8 cellular contexts compared by ENCODE assay signal in genomic region chrX:1452497-1453389, GRCh38. TPM values are rescaled to one million over a fixed set of nuclear protein-coding genes. Genes with fewer than 3 reads are reported as not detected.
DNase-seq lines count a peak whose midpoint lies in the region; ATAC-seq and TF ChIP-seq lines count a peak whose summit lies in the region.

Gene ASMTL, minus strand, starts transcription at chrX:1452909. Its CDS starts 69 bp downstream, at chrX:1452840.

- H3K27me3 ChIP-seq in liver (ENCODE audit: control insufficient read depth in 4 of 4, insufficient read depth in 4 of 4, low read length in 3 of 4): no peaks in the 10 kb centered on the region

- H3K36me3 ChIP-seq in liver (ENCODE audit: control insufficient read depth in 4 of 4, insufficient read depth in 3 of 4, low read depth in 1 of 4, low read length in 3 of 4): no peaks in the 10 kb centered on the region

- WGBS in liver: under 1% methylated on average over 76 of the region's 76 CpGs

- no peak for TF ChIP-seq RAD21 in liver (IDR thresholded peaks at IDR 0.05)

- DNase-seq in 8988T (peak; percentile 87), coronary artery (ENCODE audit: low spot score) (peak; percentile 100), NCI-H1048 (lab: John Stamatoyannopoulos, UW) (no peak)
- peak; percentile 100 for DNase-seq in stimulated activated CD4-positive, alpha-beta T cell treated with anti-CD3 and anti-CD28 coated beads, Interleukin-4, amount 100 ng/mL, for 48 hours (ENCODE audit: low read depth in 2 of 2)

- H3K4me3 ChIP-seq in coronary artery: peak within 1 kb of the TSS; percentile 96
- peak within 1 kb of the TSS; percentile 75 to 80 (median 79) for H3K4me3 ChIP-seq in liver (ENCODE audit: low read depth in 1 of 3, low read length in 3 of 3)

- H3K27ac ChIP-seq in coronary artery: peak within 1 kb of the TSS; percentile 87 to 97
- peak within 1 kb of the TSS; percentile 94 for H3K27ac ChIP-seq in liver (ENCODE audit: low read depth in 1 of 2, low read length in 2 of 2)

- ATAC-seq in GM19035 (IDR thresholded peaks at IDR 0.05; ENCODE audit: unreplicated experiment): peak; percentile 74
- ATAC-seq in HG03378 (IDR thresholded peaks at IDR 0.05; ENCODE audit: unreplicated experiment): peak; percentile 57
- ATAC-seq in activated CD4-positive, CD25-positive, alpha-beta regulatory T cell treated with anti-CD3 and anti-CD28 coated beads, Interleukin-2, amount 50 U/mL, for 24 hours: peak; percentile 74 to 78

- peak within 1 kb of the TSS; percentile 31 to 45 for H3K9ac ChIP-seq in liver (ENCODE audit: low read depth in 1 of 2, low read length in 2 of 2)

- peaks cover 0 to 17% (median 8%) of the 10 kb centered on the region in 4 donors for H3K4me1 ChIP-seq in liver (ENCODE audit: control insufficient read depth in 4 of 4, insufficient read depth in 4 of 4, low read length in 3 of 4)

- TF ChIP-seq CTCF in coronary artery (IDR thresholded peaks at IDR 0.05) (no peak), liver (IDR thresholded peaks at IDR 0.05; ENCODE audit: low read depth, low read length, missing input control) (no peak)

- no peaks in the 10 kb centered on the region for H3K9me3 ChIP-seq in liver (ENCODE audit: control insufficient read depth in 4 of 4, low read length in 3 of 4)

TF ChIP-seq in liver, 16 proteins besides CTCF, POLR2A, EP300 and RAD21:
- TF ChIP-seq ZBTB33 (IDR thresholded peaks at IDR 0.05): no peak
- no peak for TF ChIP-seq MAX (IDR thresholded peaks at IDR 0.05)
- TF ChIP-seq FOXA2 (IDR thresholded peaks at IDR 0.05): no peak
- TF ChIP-seq SP1 (IDR thresholded peaks at IDR 0.05): peak; percentile 91
- peak in 1 of 2 donors; percentile 9 for TF ChIP-seq EGR1 (IDR thresholded peaks at IDR 0.05; ENCODE audit: low read depth in 2 of 2)
- peak; percentile 46 for TF ChIP-seq REST (IDR thresholded peaks at IDR 0.05)
- TF ChIP-seq FOXA1 (IDR thresholded peaks at IDR 0.05): peak; percentile 30
- no peak for TF ChIP-seq HNF4G (IDR thresholded peaks at IDR 0.05)
- TF ChIP-seq HNF4A (conservative IDR thresholded peaks at IDR 0.05): no peak
- peak; percentile 42 for TF ChIP-seq NR2F2 (IDR thresholded peaks at IDR 0.05)
- no peak for TF ChIP-seq JUND (IDR thresholded peaks at IDR 0.05)
- TF ChIP-seq GABPA (IDR thresholded peaks at IDR 0.05 in 1 of 2, conservative IDR thresholded peaks at IDR 0.05 in 1 of 2): no peak
- no peak for TF ChIP-seq YY1 (IDR thresholded peaks at IDR 0.05)
- TF ChIP-seq ATF3 (IDR thresholded peaks at IDR 0.05): no peak
- no peak for TF ChIP-seq RXRA (IDR thresholded peaks at IDR 0.05)
- TF ChIP-seq TAF1 (conservative IDR thresholded peaks at IDR 0.05): peak; percentile 70
TF ChIP-seq in liver: peak in this region for 6.

RNA-seq across cellular contexts. Expression of gene ASMTL, which starts in this region (rescaled TPM):
- 10 to 100 TPM; 10.3 to 11.7 TPM for total RNA-seq in liver
- polyA plus RNA-seq in liver: 10 to 100 TPM; 11.5 to 18.9 TPM
